Comparison of ENCODE assay signal across 8 cellular contexts in the genomic region with DNA sequence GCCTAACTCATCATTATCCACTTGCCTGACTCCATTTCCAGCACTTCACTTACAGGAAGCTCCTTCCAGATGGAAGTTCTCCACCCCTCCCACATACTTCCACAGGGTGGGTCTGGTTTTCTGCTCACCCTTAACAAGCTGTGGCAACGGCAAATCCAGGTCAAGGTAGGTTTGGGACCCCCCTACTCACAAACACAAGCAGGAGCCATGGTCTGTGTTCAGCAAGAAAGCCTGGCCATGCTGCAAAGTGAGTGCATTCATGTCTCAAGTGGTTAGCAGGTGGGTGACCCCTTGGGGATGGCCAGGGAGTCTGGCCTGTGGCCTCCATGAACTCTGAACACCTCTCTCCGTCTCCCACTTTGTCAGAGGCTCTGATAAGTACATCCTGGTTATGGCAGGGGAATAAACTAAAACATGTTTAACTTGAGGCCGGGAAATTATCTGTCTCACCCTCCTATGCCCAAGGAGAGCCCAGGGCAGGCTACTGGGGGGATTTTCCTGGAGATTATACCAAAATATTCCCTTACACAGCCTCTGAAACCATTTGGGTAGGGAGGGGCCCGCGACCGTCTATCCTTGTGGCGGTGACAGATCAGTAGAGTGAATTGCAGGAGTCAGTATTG. TPM values are rescaled to one million over a fixed set of nuclear protein-coding genes. Genes with fewer than 3 reads are reported as not detected.
DNase-seq lines count a peak whose midpoint lies in the region; ATAC-seq and TF ChIP-seq lines count a peak whose summit lies in the region.

No MANE protein-coding gene starts in this region.

- intact Hi-C loops in gastrocnemius medialis (cut with DNase I; ENCODE audit: low total_unique reads) = loop anchor here (2.0 to 10.0 kb wide), 3 partner anchors 28 to 302 kb away; a partner anchor contains a TSS

- no peaks in the 10 kb centered on the region for H3K9me3 ChIP-seq in GM23248 (ENCODE audit: low read depth)
- no peaks in the 10 kb centered on the region for H3K9me3 ChIP-seq in WERI-Rb-1 (ENCODE audit: severe bottlenecking)
- H3K9me3 ChIP-seq in gastrocnemius medialis = no peaks in the 10 kb centered on the region

- H3K9ac ChIP-seq in GM23248 = peak overlapping the region; percentile 95

- TF ChIP-seq CTCF in WERI-Rb-1 (IDR thresholded peaks at IDR 0.05; ENCODE audit: low read depth, low read length) (no peak), foreskin keratinocyte (conservative IDR thresholded peaks at IDR 0.05) (no peak), gastrocnemius medialis (IDR thresholded peaks at IDR 0.05 in 4 of 5, conservative IDR thresholded peaks at IDR 0.05 in 1 of 5) (no peak)

- peak; percentile 6 for ATAC-seq in foreskin keratinocyte
- peak; percentile 2 to 15 for ATAC-seq in gastrocnemius medialis
- ATAC-seq in HG02885 (IDR thresholded peaks at IDR 0.05; ENCODE audit: poor library complexity, unreplicated experiment) = no peak
- no peak for ATAC-seq in HG03439 (IDR thresholded peaks at IDR 0.05; ENCODE audit: unreplicated experiment)

- TF ChIP-seq POLR2A in gastrocnemius medialis (IDR thresholded peaks at IDR 0.05) = no peak

- H3K4me3 ChIP-seq in GM23248 (peak overlapping the region; percentile 79), WERI-Rb-1 (ENCODE audit: low read depth, low read length) (peak overlapping the region; percentile 93), gastrocnemius medialis (peak overlapping the region; percentile 75 to 92 (median 87))

- H4K20me1 ChIP-seq in GM23248 (ENCODE audit: insufficient read depth) = peaks cover 3% of the 10 kb centered on the region; the same call in 1 of the 2 replicates

- H3K9me2 ChIP-seq in GM23248 (ENCODE audit: insufficient read depth) = no peaks in the 10 kb centered on the region

- H3F3A ChIP-seq in GM23248 (ENCODE audit: insufficient read depth) = no peaks in the 10 kb centered on the region

- no peaks in the 10 kb centered on the region for H3K36me3 ChIP-seq in GM23248 (ENCODE audit: low read depth)
- H3K36me3 ChIP-seq in WERI-Rb-1 = no peaks in the 10 kb centered on the region; the same call in 1 of the 2 replicates
- no peaks in the 10 kb centered on the region for H3K36me3 ChIP-seq in gastrocnemius medialis

- no peaks in the 10 kb centered on the region for H3K27me3 ChIP-seq in GM23248 (replicated peaks; ENCODE audit: insufficient read depth)
- no peaks in the 10 kb centered on the region for H3K27me3 ChIP-seq in WERI-Rb-1 (ENCODE audit: insufficient read depth, low read depth, severe bottlenecking)
- H3K27me3 ChIP-seq in foreskin keratinocyte = no peaks in the 10 kb centered on the region
- no peaks in the 10 kb centered on the region for H3K27me3 ChIP-seq in gastrocnemius medialis

- H3K4me1 ChIP-seq in GM23248 (ENCODE audit: insufficient read depth) (peaks cover 11% of the 10 kb centered on the region; the same call in 1 of the 2 replicates), foreskin keratinocyte (peaks cover 9% of the 10 kb centered on the region), gastrocnemius medialis (peaks cover 11 to 14% of the 10 kb centered on the region in 2 donors)

- peaks cover 58% of the 10 kb centered on the region for H3K79me2 ChIP-seq in GM23248 (ENCODE audit: insufficient read depth)

- H3K4me2 ChIP-seq in GM23248 (ENCODE audit: unreplicated experiment) = peak overlapping the region; percentile 89

- peak overlapping the region; percentile 74 for H2AFZ ChIP-seq in GM23248

- H3K27ac ChIP-seq in GM23248 (peak overlapping the region; percentile 70), WERI-Rb-1 (no peak overlapping the region), foreskin keratinocyte (peak overlapping the region; percentile 83), gastrocnemius medialis (peak overlapping the region; percentile 88 to 94 (median 93))

- 1 to 5% methylated on average over 7 of the region's 7 CpGs for WGBS in GM23248 (ENCODE audit: low coverage in 1 of 2, low lambda C conversion rate in 2 of 2, missing lambda C conversion rate in 2 of 2), 2 experiments

- DNase-seq in GM23248 (peak; percentile 24), WERI-Rb-1 (no peak), foreskin keratinocyte (no peak), gastrocnemius medialis (no peak), NOMO-1 treated with dmso at 0.1 percent for 144 hours (lab: John Stamatoyannopoulos, UW; ENCODE audit: unreplicated experiment) (no peak), superior temporal gyrus (ENCODE audit: extremely low spot score) (no peak)

- in situ Hi-C loops in GM23248 (cut with MboI) = no loop called here
- in situ Hi-C loops in gastrocnemius medialis (cut with MboI; ENCODE audit: low sequenced_read_pairs in 4 of 4) = no loop called here

RNA-seq across cellular contexts. Expression of a gene that starts 0.8 kb away (rescaled TPM):
- total RNA-seq in GM23248 (2014; rRNA removed; shearing (Covaris generic)) = 108 and 115 TPM in 2 replicates
- polyA plus RNA-seq in GM23248 (2016; fragmentation: Nextera tagmentation; extraction: Ambion mirVana) (48.1 and 48.2 TPM in 2 replicates), foreskin keratinocyte (37.5 and 43.8 TPM in 2 replicates)
- total RNA-seq in foreskin keratinocyte (58.8 TPM in 2 replicates), gastrocnemius medialis (10 to 100 TPM; 39.9 to 72.3 (median 64.0) TPM)

Comparison
In these comparisons a context has a peak if more than half of its experiments do, and no peak if none do; other contexts are left out.
1. ATAC-seq: peak in foreskin keratinocyte (single experiment) and gastrocnemius medialis (2 of 2); none in HG02885 (single experiment) and HG03439 (single experiment).
2. Peak in every context shown above with its lines, with median percentiles within 50 percentile points of each other: H3K4me3 ChIP-seq.